In the genomic region with DNA sequence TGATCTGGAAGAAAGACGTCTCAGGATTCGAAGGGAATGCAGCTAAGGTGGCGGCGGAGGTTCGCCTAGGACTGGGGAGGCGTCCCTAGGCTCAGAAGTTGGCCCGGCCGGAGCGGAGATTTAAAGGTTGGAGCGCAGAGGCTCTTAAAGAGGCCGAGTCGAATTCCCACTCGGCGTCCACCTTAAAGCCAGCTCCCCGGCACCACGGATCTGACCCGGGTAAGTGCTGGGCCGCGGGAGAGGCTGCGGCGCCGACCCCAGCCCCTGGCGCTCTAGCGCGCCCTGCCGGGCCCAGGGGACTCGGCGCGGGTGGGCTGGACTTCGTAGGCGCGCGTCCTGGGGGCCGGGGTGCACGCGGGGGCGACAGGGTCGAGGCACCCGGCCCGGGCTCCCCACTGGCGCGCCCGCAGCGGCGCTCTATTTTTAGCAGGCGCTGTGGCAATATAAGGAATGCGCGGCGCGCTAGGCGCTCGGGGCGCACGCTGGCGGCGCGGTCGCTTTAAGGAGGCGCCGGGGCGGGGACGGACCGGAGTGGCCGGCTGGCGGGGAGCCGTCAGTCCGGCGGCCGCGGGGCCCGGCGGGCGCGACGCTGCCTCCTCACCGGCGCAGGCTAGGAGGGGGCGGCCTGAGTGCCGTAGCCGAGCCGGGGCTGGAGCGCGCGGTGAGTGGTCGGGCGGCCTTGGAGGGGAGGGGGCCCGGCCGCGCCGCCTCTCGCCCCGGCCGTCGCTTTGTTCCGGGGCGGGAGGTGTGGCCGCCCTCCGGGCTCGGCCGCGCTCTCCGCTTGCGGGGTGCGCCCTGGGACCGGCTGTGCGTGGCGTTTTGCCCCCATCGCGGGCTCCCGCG, we compare ENCODE assay signal across 8 cellular contexts. TPM values are rescaled to one million over a fixed set of nuclear protein-coding genes. Genes with fewer than 3 reads are reported as not detected.
DNase-seq lines count a peak whose midpoint lies in the region; TF ChIP-seq lines count a peak whose summit lies in the region.

MRAS (plus strand) TSS at position 473 of the 843 bp plus-strand sequence. CDS start 24,305 bp downstream, outside the sequence.

- peak within 1 kb of the TSS; percentile 81 for H3K4me3 Mint-ChIP-seq in endodermal cell

- TF ChIP-seq CTCF in endodermal cell (conservative IDR thresholded peaks at IDR 0.05) = peak; percentile 81
- TF ChIP-seq CTCF in lower leg skin (IDR thresholded peaks at IDR 0.05) = no peak

- DNase-seq in DMS153 treated with DMSO at 0.1 percent for 48 hours (lab: John Stamatoyannopoulos, UW; ENCODE audit: unreplicated experiment) (peak; percentile 15), DMS153 (lab: John Stamatoyannopoulos, UW) (no peak), NCI-H1105 treated with DMSO at 0.1 percent for 48 hours (lab: John Stamatoyannopoulos, UW) (peak; percentile 65), endodermal cell (peak; percentile 92), lower leg skin (ENCODE audit: low spot score in 2 of 2) (peak; percentile 35 to 95)
- peak; percentile 30 for DNase-seq in activated CD4-positive, alpha-beta T cell treated with anti-CD3 and anti-CD28 coated beads for 48 hours
- peak; percentile 47 for DNase-seq in stimulated activated CD8-positive, alpha-beta memory T cell treated with anti-CD3 and anti-CD28 coated beads, Interleukin-4, amount 100 ng/mL, for 48 hours
- DNase-seq in stimulated activated naive CD4-positive, alpha-beta T cell treated with Interleukin-2 at 50 U/mL for 16 hours (lab: John Stamatoyannopoulos, UW) = no peak

- H3K27ac Mint-ChIP-seq in endodermal cell = peak within 1 kb of the TSS; percentile 97

- 0 to 1% methylated on average over 23 to 111 of the region's 111 CpGs for WGBS in endodermal cell (ENCODE audit: insufficient coverage in 1 of 2, insufficient read length in 1 of 2), 2 experiments
- WGBS in lower leg skin, 2 donors = 0 to 1% methylated on average over 12 to 70 of the region's 111 CpGs

- H3K36me3 Mint-ChIP-seq in endodermal cell (ENCODE audit: low read depth) = no peaks in the 10 kb centered on the region

- peaks cover 13% of the 10 kb centered on the region for H3K4me1 Mint-ChIP-seq in endodermal cell

- peaks cover 16% of the 10 kb centered on the region for H3K27me3 Mint-ChIP-seq in endodermal cell (ENCODE audit: insufficient read depth)

- TF ChIP-seq POLR2A in lower leg skin (IDR thresholded peaks at IDR 0.05) = no peak

- H3K9ac ChIP-seq in endodermal cell (ENCODE audit: extremely low read depth, low read length, poor library complexity, severe bottlenecking) = peak within 1 kb of the TSS; percentile 57

- H3K4me3 ChIP-seq in endodermal cell (ENCODE audit: low read length) = peak within 1 kb of the TSS; percentile 81
- peak within 1 kb of the TSS; percentile 56 for H3K4me3 ChIP-seq in lower leg skin (ENCODE audit: low read depth, poor library complexity, severe bottlenecking)

- intact Hi-C loops in lower leg skin (cut with DNase I; ENCODE audit: low total_unique reads) = no loop called here

- peak within 1 kb of the TSS; percentile 76 for H3K27ac ChIP-seq in endodermal cell (ENCODE audit: low read depth, low read length)

- no peaks in the 10 kb centered on the region for H3K9me3 Mint-ChIP-seq in endodermal cell

- H3K27me3 ChIP-seq in endodermal cell (ENCODE audit: control insufficient read depth, insufficient read depth, low read length, poor library complexity, severe bottlenecking) = no peaks in the 10 kb centered on the region

- H3K4me1 ChIP-seq in endodermal cell (ENCODE audit: control insufficient read depth, insufficient read depth, low read length) = no peaks in the 10 kb centered on the region

- H3K36me3 ChIP-seq in endodermal cell (ENCODE audit: control insufficient read depth, insufficient read depth, low read length) = no peaks in the 10 kb centered on the region

- H3K9me3 ChIP-seq in endodermal cell (ENCODE audit: control insufficient read depth, low read length) = no peaks in the 10 kb centered on the region

RNA-seq across cellular contexts. Expression of gene MRAS, which starts in this region (rescaled TPM):
- total RNA-seq in endodermal cell (10 to 100 TPM; 12.8 to 16.1 TPM), lower leg skin (10 to 100 TPM in 2 of 4 donors, 1 to 10 TPM in 2; 6.3 to 22.2 (median 10.3) TPM)
- polyA plus RNA-seq in endodermal cell (2013, experiment 1 of 2) = 24.2 TPM
- 24.6 TPM for polyA plus RNA-seq in endodermal cell (2013, experiment 2 of 2)

Comparison
In these comparisons a context has a peak if more than half of its experiments do, and no peak if none do; other contexts are left out.
1. DNase-seq: peak in DMS153 treated with DMSO at 0.1 percent for 48 hours (single experiment), NCI-H1105 treated with DMSO at 0.1 percent for 48 hours (single experiment), activated CD4-positive, alpha-beta T cell treated with anti-CD3 and anti-CD28 coated beads for 48 hours (single experiment), endodermal cell (single experiment), lower leg skin (2 of 2) and stimulated activated CD8-positive, alpha-beta memory T cell treated with anti-CD3 and anti-CD28 coated beads, Interleukin-4, amount 100 ng/mL, for 48 hours (single experiment); none in DMS153 (single experiment) and stimulated activated naive CD4-positive, alpha-beta T cell treated with Interleukin-2 at 50 U/mL for 16 hours (single experiment).